ENCODE assay signal across 14 cellular contexts in genomic region chr4:176883681-176884418, GRCh38.
DNase-seq lines count a peak whose midpoint lies in the region; ATAC-seq, FAIRE-seq and TF ChIP-seq lines count a peak whose summit lies in the region.
"Had no signal": no experiment of that assay in that cellular context is flagged by ENCODE, and none has a peak within 500 bp of the region (broad histone marks: within the 10 kb centered on the region; RNA-seq: fewer than 3 reads in every experiment).

No MANE protein-coding gene starts in this region.

- H3K27ac ChIP-seq in astrocyte (ENCODE audit: low read depth, low read length) (peak overlapping the region; percentile 81), keratinocyte (ENCODE audit: control insufficient read depth, insufficient read depth, low read length) (no peak overlapping the region)
- H3K27ac ChIP-seq: KMS-11 had no signal

- peak overlapping the region; percentile 59 for H3K9ac ChIP-seq in astrocyte (ENCODE audit: low read length)
- H3K9ac ChIP-seq in keratinocyte (ENCODE audit: control insufficient read depth, extremely low read depth, insufficient read depth, low read length): no peak overlapping the region
- H3K9ac ChIP-seq: KMS-11 had no signal

- H3K27me3 Mint-ChIP-seq in astrocyte (ENCODE audit: low read depth, unreplicated experiment): no peaks in the 10 kb centered on the region
- no peaks in the 10 kb centered on the region for H3K27me3 Mint-ChIP-seq in activated T-cell treated with anti-CD3 and anti-CD28 coated beads, Interleukin-2, amount 50 U/mL, for 4 hours (ENCODE audit: low read depth)

- DNase-seq in AG10803 (ENCODE audit: low read depth) (peak; percentile 96), HT1080 (ENCODE audit: low read depth) (peak; percentile 97), astrocyte (ENCODE audit: low read depth) (peak; percentile 97), keratinocyte (ENCODE audit: low read depth, low spot score) (no peak), D341Med (ENCODE audit: low spot score) (no peak), NCI-H2196 treated with DMSO at 0.1 percent for 48 hours (lab: John Stamatoyannopoulos, UW; ENCODE audit: unreplicated experiment) (no peak)
- DNase-seq in activated T-cell treated with anti-CD3 and anti-CD28 coated beads, Interleukin-2, amount 50 U/mL, for 4 hours: no peak
- DNase-seq: activated CD4-positive, alpha-beta T cell treated with anti-CD3 and anti-CD28 coated beads, Interleukin-2, amount 10 ng/mL, durations not matched to agents 24 days and 14 days; activated naive CD4-positive, alpha-beta T cell; NCI-H2171 had no signal

- H3K4me3 ChIP-seq in AG10803 (ENCODE audit: low read length) (peak overlapping the region; percentile 3), astrocyte (ENCODE audit: insufficient read depth, low read depth, low read length) (peak overlapping the region; percentile 45), keratinocyte (ENCODE audit: control insufficient read depth in 2 of 3, extremely low read depth in 1 of 3, insufficient read depth in 2 of 3, low read depth in 1 of 3, low read length in 3 of 3) (no peak overlapping the region)

- H3K9me3 ChIP-seq in astrocyte (ENCODE audit: insufficient read depth, low read depth, low read length) (no peaks in the 10 kb centered on the region), keratinocyte (ENCODE audit: control insufficient read depth, low read depth, low read length) (no peaks in the 10 kb centered on the region)

- no peaks in the 10 kb centered on the region for H3K9me3 Mint-ChIP-seq in astrocyte (ENCODE audit: unreplicated experiment)
- no peaks in the 10 kb centered on the region for H3K9me3 Mint-ChIP-seq in activated T-cell treated with anti-CD3 and anti-CD28 coated beads, Interleukin-2, amount 50 U/mL, for 4 hours
- H3K9me3 Mint-ChIP-seq: activated CD4-positive, alpha-beta T cell treated with anti-CD3 and anti-CD28 coated beads, Interleukin-2, amount 10 ng/mL, durations not matched to agents 24 days and 14 days had no signal

- H3K36me3 Mint-ChIP-seq in astrocyte (ENCODE audit: low read depth, unreplicated experiment): no peaks in the 10 kb centered on the region
- no peaks in the 10 kb centered on the region for H3K36me3 Mint-ChIP-seq in activated T-cell treated with anti-CD3 and anti-CD28 coated beads, Interleukin-2, amount 50 U/mL, for 4 hours (ENCODE audit: insufficient read depth)

- no peaks in the 10 kb centered on the region for H4K20me1 ChIP-seq in astrocyte (ENCODE audit: insufficient read depth, low read length)
- H4K20me1 ChIP-seq in keratinocyte (ENCODE audit: control insufficient read depth, extremely low read depth, insufficient read depth, low read length): no peaks in the 10 kb centered on the region

- H3K4me1 Mint-ChIP-seq in astrocyte (ENCODE audit: low read depth, unreplicated experiment): peaks cover 19% of the 10 kb centered on the region
- no peaks in the 10 kb centered on the region for H3K4me1 Mint-ChIP-seq in activated T-cell treated with anti-CD3 and anti-CD28 coated beads, Interleukin-2, amount 50 U/mL, for 4 hours (ENCODE audit: low read depth)
- H3K4me1 Mint-ChIP-seq: activated CD4-positive, alpha-beta T cell treated with anti-CD3 and anti-CD28 coated beads, Interleukin-2, amount 10 ng/mL, durations not matched to agents 24 days and 14 days had no signal

- no peak for ATAC-seq in HG02840 (IDR thresholded peaks at IDR 0.05; ENCODE audit: low FRiP score, unreplicated experiment)
- no peak for ATAC-seq in activated T-cell treated with anti-CD3 and anti-CD28 coated beads, Interleukin-2, amount 50 U/mL, for 4 hours
- ATAC-seq: HCT116 had no signal

- H3K79me2 ChIP-seq in astrocyte (ENCODE audit: insufficient read depth, low read length): no peaks in the 10 kb centered on the region
- H3K79me2 ChIP-seq in keratinocyte (ENCODE audit: control insufficient read depth, insufficient read depth, low read length): no peaks in the 10 kb centered on the region

- no peaks in the 10 kb centered on the region for H3K36me3 ChIP-seq in astrocyte (ENCODE audit: insufficient read depth, low read length)
- no peaks in the 10 kb centered on the region for H3K36me3 ChIP-seq in keratinocyte (ENCODE audit: control insufficient read depth in 2 of 2, extremely low read depth in 1 of 2, insufficient read depth in 2 of 2, low read length in 2 of 2)

- H3K9me1 ChIP-seq in keratinocyte (ENCODE audit: control insufficient read depth, extremely low read depth, insufficient read depth, low read length): no peaks in the 10 kb centered on the region

- H3K27ac Mint-ChIP-seq in astrocyte (ENCODE audit: unreplicated experiment): peak overlapping the region; percentile 86
- H3K27ac Mint-ChIP-seq: activated CD4-positive, alpha-beta T cell treated with anti-CD3 and anti-CD28 coated beads, Interleukin-2, amount 10 ng/mL, durations not matched to agents 24 days and 14 days had no signal

- no peak for TF ChIP-seq CTCF in AG10803 (conservative IDR thresholded peaks at IDR 0.05; ENCODE audit: low read length)
- no peak for TF ChIP-seq CTCF in astrocyte (IDR thresholded peaks at IDR 0.05; ENCODE audit: insufficient read depth, low read depth, low read length)
- TF ChIP-seq CTCF in keratinocyte (optimal IDR thresholded peaks at IDR 0.05 in 1 of 3, IDR thresholded peaks at IDR 0.05 in 1 of 3, conservative IDR thresholded peaks at IDR 0.05 in 1 of 3; ENCODE audit: extremely low read depth in 1 of 3, insufficient read depth in 2 of 3, low read length in 3 of 3): no peak

- peak overlapping the region; percentile 83 for H3K4me2 ChIP-seq in astrocyte (ENCODE audit: low read length)
- peak overlapping the region; percentile 32 for H3K4me2 ChIP-seq in keratinocyte (ENCODE audit: control insufficient read depth, extremely low read depth, insufficient read depth, low read depth, low read length)
- H3K4me2 ChIP-seq: KMS-11 had no signal

- H2AFZ ChIP-seq in astrocyte (ENCODE audit: low read depth, low read length): peak overlapping the region; percentile 14
- H2AFZ ChIP-seq in keratinocyte (ENCODE audit: control insufficient read depth, low read length): peak overlapping the region; percentile 30

- H3K4me1 ChIP-seq in astrocyte (ENCODE audit: insufficient read depth, low read length) (peaks cover 17% of the 10 kb centered on the region), keratinocyte (ENCODE audit: control insufficient read depth, extremely low read depth, insufficient read depth, low read length) (peaks cover 5% of the 10 kb centered on the region)

- no peaks in the 10 kb centered on the region for H3K27me3 ChIP-seq in astrocyte (ENCODE audit: insufficient read depth, low read length)
- no peaks in the 10 kb centered on the region for H3K27me3 ChIP-seq in keratinocyte (ENCODE audit: control insufficient read depth, extremely low read depth, insufficient read depth, low read length)

- dilution Hi-C loops in keratinocyte (cut with MboI; ENCODE audit: extremely low pct_ligation_motif_present, low sequenced_read_pairs): no loop called here

- FAIRE-seq in astrocyte (lab: Jason Lieb, UNC) (peak; percentile 99), keratinocyte (lab: Jason Lieb, UNC) (peak; percentile 17)
- FAIRE-seq: GM19239 had no signal

- H3K4me3 Mint-ChIP-seq in astrocyte (ENCODE audit: unreplicated experiment): no peak overlapping the region
- H3K4me3 Mint-ChIP-seq in activated T-cell treated with anti-CD3 and anti-CD28 coated beads, Interleukin-2, amount 50 U/mL, for 4 hours: no peak overlapping the region
- H3K4me3 Mint-ChIP-seq: activated CD4-positive, alpha-beta T cell treated with anti-CD3 and anti-CD28 coated beads, Interleukin-2, amount 10 ng/mL, durations not matched to agents 24 days and 14 days had no signal

Comparison
In these comparisons a context has a peak if more than half of its experiments do, and no peak if none do; other contexts are left out.
1. DNase-seq: peak in AG10803 (single experiment), HT1080 (single experiment) and astrocyte (single experiment); none in keratinocyte (single experiment), D341Med (single experiment), activated T-cell treated with anti-CD3 and anti-CD28 coated beads, Interleukin-2, amount 50 U/mL, for 4 hours (single experiment) and NCI-H2196 treated with DMSO at 0.1 percent for 48 hours (single experiment).
2. H3K4me3 ChIP-seq: peak in AG10803 (single experiment) and astrocyte (single experiment); none in keratinocyte (0 of 3).